In the genomic region with DNA sequence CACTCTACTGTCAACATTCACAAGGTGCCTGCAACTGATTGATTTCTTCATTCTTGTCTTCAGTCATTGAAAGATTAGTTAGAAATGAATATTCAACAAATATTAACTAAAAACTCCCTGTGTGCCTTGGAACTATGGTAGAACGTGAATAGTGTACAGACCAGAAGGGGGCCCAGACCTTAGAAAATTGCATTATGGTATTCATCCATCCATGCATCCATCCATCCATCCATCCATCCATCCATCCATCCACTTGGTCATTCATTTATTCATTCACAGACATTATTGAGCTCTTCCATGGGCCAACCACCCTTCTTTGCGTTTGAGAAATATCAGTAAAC, we compare ENCODE assay signal across 1 cellular context.
TF ChIP-seq lines count a peak whose summit lies in the region.

No MANE protein-coding gene starts in this region.

TF ChIP-seq in HepG2, 621 proteins besides CTCF, POLR2A, EP300 and RAD21:
- TF ChIP-seq BORCS8-MEF2B (CRISPR knock-in tag; IDR thresholded peaks at IDR 0.05), result no peak
- TF ChIP-seq, protein P1, sequence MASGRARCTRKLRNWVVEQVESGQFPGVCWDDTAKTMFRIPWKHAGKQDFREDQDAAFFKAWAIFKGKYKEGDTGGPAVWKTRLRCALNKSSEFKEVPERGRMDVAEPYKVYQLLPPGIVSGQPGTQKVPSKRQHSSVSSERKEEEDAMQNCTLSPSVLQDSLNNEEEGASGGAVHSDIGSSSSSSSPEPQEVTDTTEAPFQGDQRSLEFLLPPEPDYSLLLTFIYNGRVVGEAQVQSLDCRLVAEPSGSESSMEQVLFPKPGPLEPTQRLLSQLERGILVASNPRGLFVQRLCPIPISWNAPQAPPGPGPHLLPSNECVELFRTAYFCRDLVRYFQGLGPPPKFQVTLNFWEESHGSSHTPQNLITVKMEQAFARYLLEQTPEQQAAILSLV (CRISPR knock-in tag; IDR thresholded peaks at IDR 0.05; ENCODE audit: borderline replicate concordance), result no peak
- TF ChIP-seq ZNF264 (CRISPR knock-in tag; IDR thresholded peaks at IDR 0.05), result no peak
- TF ChIP-seq, protein P2, sequence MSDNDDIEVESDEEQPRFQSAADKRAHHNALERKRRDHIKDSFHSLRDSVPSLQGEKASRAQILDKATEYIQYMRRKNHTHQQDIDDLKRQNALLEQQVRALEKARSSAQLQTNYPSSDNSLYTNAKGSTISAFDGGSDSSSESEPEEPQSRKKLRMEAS (IDR thresholded peaks at IDR 0.05), result no peak
- TF ChIP-seq, protein P3, sequence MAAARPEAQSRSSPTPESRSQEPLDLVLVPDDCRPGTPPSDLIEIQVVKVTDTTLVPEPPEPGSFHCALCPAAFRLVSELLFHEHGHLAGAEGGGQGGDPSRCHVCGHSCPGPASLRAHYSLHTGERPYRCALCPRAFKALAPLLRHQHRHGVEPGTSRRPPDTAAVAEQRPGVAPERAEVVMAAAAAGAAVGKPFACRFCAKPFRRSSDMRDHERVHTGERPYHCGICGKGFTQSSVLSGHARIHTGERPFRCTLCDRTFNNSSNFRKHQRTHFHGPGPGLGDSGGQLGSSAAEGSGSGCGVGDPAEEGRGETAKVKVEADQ (CRISPR knock-in tag; IDR thresholded peaks at IDR 0.05; ENCODE audit: borderline replicate concordance), result no peak
- TF ChIP-seq NR1H2 (CRISPR knock-in tag; IDR thresholded peaks at IDR 0.05; ENCODE audit: borderline replicate concordance, low read depth), result no peak
- no peak for TF ChIP-seq ZNF543 (CRISPR knock-in tag; IDR thresholded peaks at IDR 0.05)
- no peak for TF ChIP-seq ZNF343 (CRISPR knock-in tag; IDR thresholded peaks at IDR 0.05)
- TF ChIP-seq, protein P4, sequence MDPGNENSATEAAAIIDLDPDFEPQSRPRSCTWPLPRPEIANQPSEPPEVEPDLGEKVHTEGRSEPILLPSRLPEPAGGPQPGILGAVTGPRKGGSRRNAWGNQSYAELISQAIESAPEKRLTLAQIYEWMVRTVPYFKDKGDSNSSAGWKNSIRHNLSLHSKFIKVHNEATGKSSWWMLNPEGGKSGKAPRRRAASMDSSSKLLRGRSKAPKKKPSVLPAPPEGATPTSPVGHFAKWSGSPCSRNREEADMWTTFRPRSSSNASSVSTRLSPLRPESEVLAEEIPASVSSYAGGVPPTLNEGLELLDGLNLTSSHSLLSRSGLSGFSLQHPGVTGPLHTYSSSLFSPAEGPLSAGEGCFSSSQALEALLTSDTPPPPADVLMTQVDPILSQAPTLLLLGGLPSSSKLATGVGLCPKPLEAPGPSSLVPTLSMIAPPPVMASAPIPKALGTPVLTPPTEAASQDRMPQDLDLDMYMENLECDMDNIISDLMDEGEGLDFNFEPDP (CRISPR knock-in tag; conservative IDR thresholded peaks at IDR 0.05), result no peak
- no peak for TF ChIP-seq ZNF292 (CRISPR knock-in tag; IDR thresholded peaks at IDR 0.05; ENCODE audit: borderline replicate concordance, low read depth)
- no peak for TF ChIP-seq NFE2L2 (IDR thresholded peaks at IDR 0.05; ENCODE audit: low read length)
- TF ChIP-seq, protein P5, sequence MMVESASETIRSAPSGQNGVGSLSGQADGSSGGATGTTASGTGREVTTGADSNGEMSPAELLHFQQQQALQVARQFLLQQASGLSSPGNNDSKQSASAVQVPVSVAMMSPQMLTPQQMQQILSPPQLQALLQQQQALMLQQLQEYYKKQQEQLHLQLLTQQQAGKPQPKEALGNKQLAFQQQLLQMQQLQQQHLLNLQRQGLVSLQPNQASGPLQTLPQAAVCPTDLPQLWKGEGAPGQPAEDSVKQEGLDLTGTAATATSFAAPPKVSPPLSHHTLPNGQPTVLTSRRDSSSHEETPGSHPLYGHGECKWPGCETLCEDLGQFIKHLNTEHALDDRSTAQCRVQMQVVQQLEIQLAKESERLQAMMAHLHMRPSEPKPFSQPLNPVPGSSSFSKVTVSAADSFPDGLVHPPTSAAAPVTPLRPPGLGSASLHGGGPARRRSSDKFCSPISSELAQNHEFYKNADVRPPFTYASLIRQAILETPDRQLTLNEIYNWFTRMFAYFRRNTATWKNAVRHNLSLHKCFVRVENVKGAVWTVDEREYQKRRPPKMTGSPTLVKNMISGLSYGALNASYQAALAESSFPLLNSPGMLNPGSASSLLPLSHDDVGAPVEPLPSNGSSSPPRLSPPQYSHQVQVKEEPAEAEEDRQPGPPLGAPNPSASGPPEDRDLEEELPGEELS (CRISPR knock-in tag; IDR thresholded peaks at IDR 0.05), result no peak
- TF ChIP-seq, protein P6, sequence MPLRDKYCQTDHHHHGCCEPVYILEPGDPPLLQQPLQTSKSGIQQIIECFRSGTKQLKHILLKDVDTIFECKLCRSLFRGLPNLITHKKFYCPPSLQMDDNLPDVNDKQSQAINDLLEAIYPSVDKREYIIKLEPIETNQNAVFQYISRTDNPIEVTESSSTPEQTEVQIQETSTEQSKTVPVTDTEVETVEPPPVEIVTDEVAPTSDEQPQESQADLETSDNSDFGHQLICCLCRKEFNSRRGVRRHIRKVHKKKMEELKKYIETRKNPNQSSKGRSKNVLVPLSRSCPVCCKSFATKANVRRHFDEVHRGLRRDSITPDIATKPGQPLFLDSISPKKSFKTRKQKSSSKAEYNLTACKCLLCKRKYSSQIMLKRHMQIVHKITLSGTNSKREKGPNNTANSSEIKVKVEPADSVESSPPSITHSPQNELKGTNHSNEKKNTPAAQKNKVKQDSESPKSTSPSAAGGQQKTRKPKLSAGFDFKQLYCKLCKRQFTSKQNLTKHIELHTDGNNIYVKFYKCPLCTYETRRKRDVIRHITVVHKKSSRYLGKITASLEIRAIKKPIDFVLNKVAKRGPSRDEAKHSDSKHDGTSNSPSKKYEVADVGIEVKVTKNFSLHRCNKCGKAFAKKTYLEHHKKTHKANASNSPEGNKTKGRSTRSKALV (CRISPR knock-in tag; IDR thresholded peaks at IDR 0.05), result no peak
- no peak for TF ChIP-seq YEATS2 (CRISPR knock-in tag; IDR thresholded peaks at IDR 0.05; ENCODE audit: borderline replicate concordance)
- no peak for TF ChIP-seq NFIB (CRISPR knock-in tag; IDR thresholded peaks at IDR 0.05; ENCODE audit: borderline replicate concordance)
- TF ChIP-seq ZNF772 (CRISPR knock-in tag; IDR thresholded peaks at IDR 0.05), result no peak
- TF ChIP-seq, protein P7, sequence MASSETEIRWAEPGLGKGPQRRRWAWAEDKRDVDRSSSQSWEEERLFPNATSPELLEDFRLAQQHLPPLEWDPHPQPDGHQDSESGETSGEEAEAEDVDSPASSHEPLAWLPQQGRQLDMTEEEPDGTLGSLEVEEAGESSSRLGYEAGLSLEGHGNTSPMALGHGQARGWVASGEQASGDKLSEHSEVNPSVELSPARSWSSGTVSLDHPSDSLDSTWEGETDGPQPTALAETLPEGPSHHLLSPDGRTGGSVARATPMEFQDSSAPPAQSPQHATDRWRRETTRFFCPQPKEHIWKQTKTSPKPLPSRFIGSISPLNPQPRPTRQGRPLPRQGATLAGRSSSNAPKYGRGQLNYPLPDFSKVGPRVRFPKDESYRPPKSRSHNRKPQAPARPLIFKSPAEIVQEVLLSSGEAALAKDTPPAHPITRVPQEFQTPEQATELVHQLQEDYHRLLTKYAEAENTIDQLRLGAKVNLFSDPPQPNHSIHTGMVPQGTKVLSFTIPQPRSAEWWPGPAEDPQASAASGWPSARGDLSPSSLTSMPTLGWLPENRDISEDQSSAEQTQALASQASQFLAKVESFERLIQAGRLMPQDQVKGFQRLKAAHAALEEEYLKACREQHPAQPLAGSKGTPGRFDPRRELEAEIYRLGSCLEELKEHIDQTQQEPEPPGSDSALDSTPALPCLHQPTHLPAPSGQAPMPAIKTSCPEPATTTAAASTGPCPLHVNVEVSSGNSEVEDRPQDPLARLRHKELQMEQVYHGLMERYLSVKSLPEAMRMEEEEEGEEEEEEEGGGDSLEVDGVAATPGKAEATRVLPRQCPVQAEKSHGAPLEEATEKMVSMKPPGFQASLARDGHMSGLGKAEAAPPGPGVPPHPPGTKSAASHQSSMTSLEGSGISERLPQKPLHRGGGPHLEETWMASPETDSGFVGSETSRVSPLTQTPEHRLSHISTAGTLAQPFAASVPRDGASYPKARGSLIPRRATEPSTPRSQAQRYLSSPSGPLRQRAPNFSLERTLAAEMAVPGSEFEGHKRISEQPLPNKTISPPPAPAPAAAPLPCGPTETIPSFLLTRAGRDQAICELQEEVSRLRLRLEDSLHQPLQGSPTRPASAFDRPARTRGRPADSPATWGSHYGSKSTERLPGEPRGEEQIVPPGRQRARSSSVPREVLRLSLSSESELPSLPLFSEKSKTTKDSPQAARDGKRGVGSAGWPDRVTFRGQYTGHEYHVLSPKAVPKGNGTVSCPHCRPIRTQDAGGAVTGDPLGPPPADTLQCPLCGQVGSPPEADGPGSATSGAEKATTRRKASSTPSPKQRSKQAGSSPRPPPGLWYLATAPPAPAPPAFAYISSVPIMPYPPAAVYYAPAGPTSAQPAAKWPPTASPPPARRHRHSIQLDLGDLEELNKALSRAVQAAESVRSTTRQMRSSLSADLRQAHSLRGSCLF (CRISPR knock-in tag; IDR thresholded peaks at IDR 0.05; ENCODE audit: borderline replicate concordance), result no peak
- TF ChIP-seq, protein P8, sequence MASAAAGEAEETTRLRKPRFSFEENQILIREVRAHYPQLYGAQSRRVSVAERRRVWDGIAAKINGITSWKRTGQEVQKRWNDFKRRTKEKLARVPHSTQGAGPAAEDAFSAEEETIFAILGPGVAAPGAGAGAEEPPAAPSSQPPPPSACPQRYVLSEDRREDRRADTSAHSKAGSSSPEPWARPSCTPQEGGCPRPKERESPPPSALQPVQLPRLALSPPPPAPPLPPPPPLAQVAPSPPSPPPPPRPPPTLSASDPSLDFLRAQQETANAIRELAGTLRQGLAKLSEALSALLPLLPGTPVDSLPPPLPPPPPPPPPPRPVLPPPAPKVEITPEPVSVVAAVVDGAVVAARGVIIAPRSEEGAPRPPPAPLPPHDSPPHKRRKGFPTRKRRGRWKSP (CRISPR knock-in tag; IDR thresholded peaks at IDR 0.05), result no peak
